ENCODE assay signal across 8 cellular contexts in the genomic region with DNA sequence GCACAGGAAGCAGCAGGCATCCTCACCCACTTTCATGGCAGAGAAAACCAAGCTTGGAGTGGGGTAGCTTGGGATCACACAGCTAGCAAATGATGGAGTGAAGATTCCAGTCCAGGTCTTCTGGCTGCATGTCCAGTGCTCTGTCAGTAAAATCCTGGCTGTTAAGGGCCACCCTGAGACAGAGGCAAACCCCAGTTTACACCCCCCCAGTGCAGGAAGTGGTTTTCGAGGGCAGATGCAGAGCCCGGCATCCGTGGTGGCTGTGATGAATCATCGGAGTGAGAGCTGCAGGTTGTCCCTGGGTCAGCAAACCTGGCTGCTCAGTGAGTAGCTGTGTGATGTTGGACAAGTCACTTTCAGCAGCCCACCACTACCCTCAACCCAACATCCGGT.
A peak's percentile ranks its signal among the peaks of the same experiment; 100 is the strongest.
DNase-seq lines count a peak whose midpoint lies in the region; ATAC-seq and TF ChIP-seq lines count a peak whose summit lies in the region.

No MANE protein-coding gene starts in this region.

- peak overlapping the region; percentile 98 for H3K27ac Mint-ChIP-seq in chondrocyte (ENCODE audit: unreplicated experiment)
- H3K27ac Mint-ChIP-seq in natural killer cell treated with Interleukin-12 subunit alpha and Interleukin-12 subunit beta and Interleukin-15 and Interleukin-18, amount 100 ng/mL, for 72 hours, result peak overlapping the region; percentile 96

- H3K4me1 ChIP-seq in GM23248 (ENCODE audit: insufficient read depth) (peaks cover 61% of the 10 kb centered on the region), Loucy (ENCODE audit: insufficient read depth, low read length, poor library complexity, severe bottlenecking) (peaks cover 60% of the 10 kb centered on the region), thyroid gland (peaks cover 39 to 76% of the 10 kb centered on the region in 2 donors)

- intact Hi-C loops in thyroid gland (cut with DNase I), result loop anchor here (10.0 kb wide), 1 partner anchor 64 kb away; no protein-coding TSS in a partner anchor

- TF ChIP-seq CTCF in Loucy (conservative IDR thresholded peaks at IDR 0.05; ENCODE audit: low read length), result no peak
- no peak for TF ChIP-seq CTCF in chondrocyte (IDR thresholded peaks at IDR 0.05)
- no peak for TF ChIP-seq CTCF in thyroid gland (IDR thresholded peaks at IDR 0.05)

- H3K9me2 ChIP-seq in GM23248 (ENCODE audit: insufficient read depth) (no peaks in the 10 kb centered on the region), Loucy (replicated peaks; ENCODE audit: low read depth, low read length) (no peaks in the 10 kb centered on the region)

- H3F3A ChIP-seq in GM23248 (ENCODE audit: insufficient read depth), result peaks cover 37% of the 10 kb centered on the region
- H3F3A ChIP-seq in Loucy (ENCODE audit: low read depth), result peaks cover 13% of the 10 kb centered on the region

- H4K20me1 ChIP-seq in GM23248 (ENCODE audit: insufficient read depth) (no peaks in the 10 kb centered on the region), Loucy (ENCODE audit: insufficient read depth, low read length, poor library complexity, severe bottlenecking) (no peaks in the 10 kb centered on the region)

- H3K9ac ChIP-seq in GM23248 (peak overlapping the region; percentile 36; the same call in 1 of the 2 replicates), Loucy (ENCODE audit: low read depth, low read length, poor library complexity, severe bottlenecking) (peak overlapping the region; percentile 75)

- no peak overlapping the region for H3K4me3 Mint-ChIP-seq in chondrocyte (ENCODE audit: unreplicated experiment)
- H3K4me3 Mint-ChIP-seq in natural killer cell treated with Interleukin-12 subunit alpha and Interleukin-12 subunit beta and Interleukin-15 and Interleukin-18, amount 100 ng/mL, for 72 hours, result peak overlapping the region; percentile 80

- H3K4me2 ChIP-seq in GM23248 (ENCODE audit: unreplicated experiment), result peak overlapping the region; percentile 48
- H3K4me2 ChIP-seq in Loucy (ENCODE audit: low read depth, low read length, poor library complexity, severe bottlenecking), result peak overlapping the region; percentile 89

- peak; percentile 22 for DNase-seq in GF-D8 (lab: John Stamatoyannopoulos, UW)
- peak; percentile 96 for DNase-seq in GM23248
- peak; percentile 70 for DNase-seq in activated CD4-positive, alpha-beta T cell treated with anti-CD3 and anti-CD28 coated beads for 1 hour
- no peak for DNase-seq in chondrocyte (ENCODE audit: low spot score)
- peak; percentile 95 for DNase-seq in natural killer cell treated with Interleukin-12 subunit alpha and Interleukin-12 subunit beta and Interleukin-15 and Interleukin-18, amount 100 ng/mL, for 72 hours (ENCODE audit: low spot score)
- DNase-seq in thyroid gland, result peak; percentile 40 to 50
- no peak for DNase-seq in H7

- H3K27ac ChIP-seq in GM23248, result peak overlapping the region; percentile 81
- H3K27ac ChIP-seq in thyroid gland, result peak overlapping the region in 2 of 3 donors; percentile 96 to 97

- in situ Hi-C loops in GM23248 (cut with MboI), result no loop called here

- H3K27me3 ChIP-seq in GM23248 (replicated peaks; ENCODE audit: insufficient read depth) (no peaks in the 10 kb centered on the region), Loucy (ENCODE audit: insufficient read depth, low read length, poor library complexity, severe bottlenecking) (no peaks in the 10 kb centered on the region), thyroid gland (no peaks in the 10 kb centered on the region), H7 (ENCODE audit: control insufficient read depth, insufficient read depth, low read length) (no peaks in the 10 kb centered on the region)

- H3K4me1 Mint-ChIP-seq in chondrocyte (ENCODE audit: low read depth), result peaks cover 66% of the 10 kb centered on the region
- peaks cover 82 to 86% of the 10 kb centered on the region in 2 donors for H3K4me1 Mint-ChIP-seq in natural killer cell treated with Interleukin-12 subunit alpha and Interleukin-12 subunit beta and Interleukin-15 and Interleukin-18, amount 100 ng/mL, for 72 hours (ENCODE audit: low read depth in 2 of 2)

- TF ChIP-seq POLR2A in thyroid gland (IDR thresholded peaks at IDR 0.05), result no peak

- no peak overlapping the region for H2AFZ ChIP-seq in GM23248
- no peak overlapping the region for H2AFZ ChIP-seq in Loucy (ENCODE audit: low read length)

- WGBS in GM23248 (ENCODE audit: low coverage in 1 of 2, low lambda C conversion rate in 2 of 2, missing lambda C conversion rate in 2 of 2), 2 experiments, result 0% methylated on average over 5 of the region's 5 CpGs
- 56 to 92% methylated on average over 2 to 5 of the region's 5 CpGs for WGBS in thyroid gland, 2 donors

- no peaks in the 10 kb centered on the region for H3K9me3 Mint-ChIP-seq in chondrocyte (ENCODE audit: low read depth)
- no peaks in the 10 kb centered on the region for H3K9me3 Mint-ChIP-seq in natural killer cell treated with Interleukin-12 subunit alpha and Interleukin-12 subunit beta and Interleukin-15 and Interleukin-18, amount 100 ng/mL, for 72 hours

- no peaks in the 10 kb centered on the region for H3K9me3 ChIP-seq in GM23248 (ENCODE audit: low read depth)
- no peaks in the 10 kb centered on the region for H3K9me3 ChIP-seq in Loucy (ENCODE audit: insufficient read depth, low read depth, low read length)
- no peaks in the 10 kb centered on the region for H3K9me3 ChIP-seq in thyroid gland

- H3K36me3 ChIP-seq in GM23248 (ENCODE audit: low read depth) (no peaks in the 10 kb centered on the region), Loucy (ENCODE audit: insufficient read depth, low read length) (peaks cover 2% of the 10 kb centered on the region; the same call in 1 of the 2 replicates), thyroid gland (peaks cover 5 to 6% of the 10 kb centered on the region in 2 donors), H7 (replicated peaks; ENCODE audit: control insufficient read depth, insufficient read depth, low read length) (no peaks in the 10 kb centered on the region)

- H3K4me3 ChIP-seq in GM23248, result no peak overlapping the region
- H3K4me3 ChIP-seq in Loucy (ENCODE audit: low read length, poor library complexity, severe bottlenecking), result peak overlapping the region; percentile 65
- no peak overlapping the region for H3K4me3 ChIP-seq in thyroid gland (replicated peaks in 1 of 3)
- H3K4me3 ChIP-seq in H7 (ENCODE audit: insufficient read depth, low read depth, low read length), result no peak overlapping the region

- H3K79me2 ChIP-seq in GM23248 (ENCODE audit: insufficient read depth), result peaks cover 40% of the 10 kb centered on the region
- peaks cover 8% of the 10 kb centered on the region; the same call in 1 of the 2 replicates for H3K79me2 ChIP-seq in Loucy (ENCODE audit: insufficient read depth, low read length)

- ATAC-seq in natural killer cell treated with Interleukin-12 subunit alpha and Interleukin-12 subunit beta and Interleukin-15 and Interleukin-18, amount 100 ng/mL, for 72 hours, result peak; percentile 90 to 92

- peaks cover 7% of the 10 kb centered on the region for H3K36me3 Mint-ChIP-seq in chondrocyte (ENCODE audit: low read depth)
- no peaks in the 10 kb centered on the region for H3K36me3 Mint-ChIP-seq in natural killer cell treated with Interleukin-12 subunit alpha and Interleukin-12 subunit beta and Interleukin-15 and Interleukin-18, amount 100 ng/mL, for 72 hours

- H3K27me3 Mint-ChIP-seq in chondrocyte (ENCODE audit: low read depth), result no peaks in the 10 kb centered on the region
- H3K27me3 Mint-ChIP-seq in natural killer cell treated with Interleukin-12 subunit alpha and Interleukin-12 subunit beta and Interleukin-15 and Interleukin-18, amount 100 ng/mL, for 72 hours, result no peaks in the 10 kb centered on the region

Comparison
In these comparisons a context has a peak if more than half of its experiments do, and no peak if none do; other contexts are left out.
1. DNase-seq: peak in GF-D8 (single experiment), GM23248 (single experiment), activated CD4-positive, alpha-beta T cell treated with anti-CD3 and anti-CD28 coated beads for 1 hour (single experiment), natural killer cell treated with Interleukin-12 subunit alpha and Interleukin-12 subunit beta and Interleukin-15 and Interleukin-18, amount 100 ng/mL, for 72 hours (single experiment) and thyroid gland (2 of 2); none in chondrocyte (single experiment) and H7 (single experiment).